Comparison of ENCODE assay signal across 16 cellular contexts in the genomic region with DNA sequence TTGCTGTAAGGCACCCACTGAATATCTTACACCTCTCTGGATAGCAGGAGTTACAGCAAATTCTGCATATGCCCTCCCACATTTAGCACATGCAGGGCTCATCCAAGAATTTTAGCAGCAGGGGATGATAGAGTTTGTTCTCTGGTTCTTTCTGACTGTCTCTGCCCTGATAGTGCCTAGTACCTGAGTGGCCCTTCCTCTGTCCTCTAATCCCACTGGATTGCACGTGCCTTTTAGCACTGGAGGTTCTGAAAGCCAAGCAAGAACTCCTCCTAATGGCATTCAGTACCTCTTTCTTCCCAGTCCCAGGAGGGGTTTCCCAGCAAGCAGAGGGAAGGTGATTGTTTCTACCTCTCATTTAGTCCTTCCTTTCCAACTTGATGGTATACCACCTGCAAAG.
"Had no signal": no experiment of that assay in that cellular context is flagged by ENCODE, and none has a peak within 500 bp of the region (broad histone marks: within the 10 kb centered on the region; RNA-seq: fewer than 3 reads in every experiment).

No MANE protein-coding gene starts in this region.

- H3K9me3 ChIP-seq: body of pancreas, prostate gland, vagina had no signal

- H3K4me1 ChIP-seq: prostate gland had no signal

- H3K36me3 ChIP-seq: prostate gland, vagina had no signal

- H3K4me3 Mint-ChIP-seq: activated T-cell treated with anti-CD3 and anti-CD28 coated beads, Interleukin-2, amount 50 U/mL, for 4 hours; naive thymus-derived CD8-positive, alpha-beta T cell; stimulated activated naive CD8-positive, alpha-beta T cell treated with anti-CD3 and anti-CD28 coated beads, Interleukin-15, Interleukin-2, amounts not matched to agents 100 ng/mL and 50 ng/mL, for 24 hours had no signal

- H3K27me3 ChIP-seq: body of pancreas, vagina had no signal

- H3K36me3 Mint-ChIP-seq: activated naive CD4-positive, alpha-beta T cell treated with anti-CD3 and anti-CD28 coated beads, Interleukin-2, amount 50 U/mL, for 72 hours had no signal

- DNase-seq: activated CD4-positive, alpha-beta T cell treated with anti-CD3 and anti-CD28 coated beads for 1 hour; activated CD4-positive, alpha-beta T cell treated with anti-CD3 and anti-CD28 coated beads, Interleukin-2, amount 50 U/mL, for 48 hours; activated effector memory CD4-positive, alpha-beta T cell treated with anti-CD3 and anti-CD28 coated beads, Interleukin-2, amount 50 U/mL, for 16 hours; activated T-cell treated with anti-CD3 and anti-CD28 coated beads, Interleukin-2, amount 50 U/mL, for 4 hours; amniotic stem cell; body of pancreas; foreskin melanocyte; kidney; left ventricle myocardium superior; naive thymus-derived CD8-positive, alpha-beta T cell; stimulated activated CD4-positive, alpha-beta T cell treated with anti-CD3 and anti-CD28 coated beads, Interleukin-12 subunit alpha, Interleukin-12 subunit beta, amount 100 ng/mL, for 4 hours had no signal

- H3K27ac ChIP-seq: body of pancreas, prostate gland, vagina had no signal

- H3K4me3 ChIP-seq: body of pancreas, prostate gland, vagina had no signal

- H3K27ac Mint-ChIP-seq: activated naive CD4-positive, alpha-beta T cell treated with anti-CD3 and anti-CD28 coated beads, Interleukin-2, amount 50 U/mL, for 72 hours; stimulated activated naive CD8-positive, alpha-beta T cell treated with anti-CD3 and anti-CD28 coated beads, Interleukin-15, Interleukin-2, amounts not matched to agents 100 ng/mL and 50 ng/mL, for 24 hours had no signal

- H3K9me3 Mint-ChIP-seq: activated T-cell treated with anti-CD3 and anti-CD28 coated beads, Interleukin-2, amount 50 U/mL, for 4 hours; stimulated activated naive CD8-positive, alpha-beta T cell treated with anti-CD3 and anti-CD28 coated beads, Interleukin-15, Interleukin-2, amounts not matched to agents 100 ng/mL and 50 ng/mL, for 24 hours had no signal

- H3K27me3 Mint-ChIP-seq: naive thymus-derived CD8-positive, alpha-beta T cell; stimulated activated naive CD8-positive, alpha-beta T cell treated with anti-CD3 and anti-CD28 coated beads, Interleukin-15, Interleukin-2, amounts not matched to agents 100 ng/mL and 50 ng/mL, for 24 hours had no signal

- FAIRE-seq: kidney had no signal

- ATAC-seq: activated naive CD4-positive, alpha-beta T cell treated with anti-CD3 and anti-CD28 coated beads, Interleukin-2, amount 50 U/mL, for 72 hours; activated T-cell treated with anti-CD3 and anti-CD28 coated beads, Interleukin-2, amount 50 U/mL, for 4 hours; body of pancreas; left ventricle myocardium superior; naive thymus-derived CD8-positive, alpha-beta T cell; sciatic nerve had no signal
